10 cellular contexts compared by ENCODE assay signal in the genomic region with DNA sequence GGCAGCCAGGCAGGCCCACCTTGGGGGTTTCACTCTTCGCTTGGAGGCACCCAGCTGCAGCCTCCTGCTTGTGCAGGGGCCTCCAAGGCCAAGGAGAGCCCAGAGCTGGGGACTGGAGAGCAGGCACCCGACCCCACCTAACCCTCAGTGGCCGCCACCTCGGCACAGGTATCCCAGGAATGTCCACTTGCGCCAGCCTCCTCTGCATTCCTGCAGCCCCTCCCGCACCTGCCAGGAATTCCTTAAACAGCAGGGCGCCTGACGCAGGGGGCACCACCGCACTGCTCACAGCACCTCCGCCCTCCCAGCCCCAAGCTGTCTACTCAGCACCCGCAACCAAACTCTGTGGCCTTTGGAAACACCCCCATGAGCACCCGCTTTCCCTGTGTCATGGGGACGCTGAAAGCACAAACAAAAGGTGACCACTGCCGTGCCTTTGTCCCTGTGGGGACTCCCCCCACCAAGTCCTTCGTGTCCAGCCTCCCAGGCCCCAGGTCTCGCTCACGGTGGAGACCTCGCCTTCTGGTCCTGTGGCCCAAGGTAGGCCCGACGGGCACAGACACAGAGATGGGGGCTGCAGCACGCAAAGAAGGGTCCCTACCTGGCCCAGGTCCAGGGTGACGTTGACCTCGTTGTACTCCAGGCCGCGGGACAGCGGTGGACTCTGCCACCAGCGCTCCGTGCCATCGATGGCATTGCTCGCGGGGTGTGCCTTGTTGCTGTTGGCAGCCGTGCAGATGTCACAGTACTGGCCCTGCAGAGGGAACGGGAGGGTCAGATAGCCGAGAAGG. TPM values are rescaled to one million over a fixed set of nuclear protein-coding genes. Genes with fewer than 3 reads are reported as not detected.
A peak's percentile ranks its signal among the peaks of the same experiment; 100 is the strongest.
DNase-seq lines count a peak whose midpoint lies in the region; FAIRE-seq and TF ChIP-seq lines count a peak whose summit lies in the region.
"Had no signal": no experiment of that assay in that cellular context is flagged by ENCODE, and none has a peak within 500 bp of the region (broad histone marks: within the 10 kb centered on the region; RNA-seq: fewer than 3 reads in every experiment).

No MANE protein-coding gene starts in this region.

- H3K4me3 Mint-ChIP-seq in endodermal cell = peak overlapping the region; percentile 17
- H3K4me3 Mint-ChIP-seq: dendritic cell treated with granulocyte-macrophage colony-stimulating factor and Interleukin-4, amounts not matched to agents 40 ng/mL and 50 ng/mL, for 4 days had no signal

- peak; percentile 62 for DNase-seq in HuH-7 (ENCODE audit: low spot score)
- DNase-seq in endodermal cell = peak; percentile 97
- DNase-seq in thyroid gland = peak; percentile 87 to 91
- DNase-seq in NCI-H2029 (lab: John Stamatoyannopoulos, UW) = no peak
- DNase-seq in GM12891 (ENCODE audit: insufficient read length, low spot score) = no peak
- no peak for DNase-seq in stimulated activated CD4-positive, alpha-beta T cell treated with anti-CD3 and anti-CD28 coated beads, Interleukin-4, amount 100 ng/mL, for 1 hour
- no peak for DNase-seq in OCI-M2 (lab: John Stamatoyannopoulos, UW; ENCODE audit: unreplicated experiment)
- DNase-seq: activated gamma-delta T cell had no signal

- intact Hi-C loops in thyroid gland (cut with DNase I) = no loop called here

- H3K9ac ChIP-seq in endodermal cell (ENCODE audit: extremely low read depth, low read length, poor library complexity, severe bottlenecking) = peak overlapping the region; percentile 82
- H3K9ac ChIP-seq in liver (ENCODE audit: low read depth in 1 of 2, low read length in 2 of 2) = no peak overlapping the region

- H3K27me3 ChIP-seq in endodermal cell (ENCODE audit: control insufficient read depth, insufficient read depth, low read length, poor library complexity, severe bottlenecking) = no peaks in the 10 kb centered on the region
- H3K27me3 ChIP-seq in liver (ENCODE audit: control insufficient read depth in 4 of 4, insufficient read depth in 4 of 4, low read length in 3 of 4) = no peaks in the 10 kb centered on the region
- H3K27me3 ChIP-seq in thyroid gland = no peaks in the 10 kb centered on the region

- no peak for TF ChIP-seq RAD21 in liver (IDR thresholded peaks at IDR 0.05)

- H3K27ac ChIP-seq in endodermal cell (ENCODE audit: low read depth, low read length) = peak overlapping the region; percentile 81
- H3K27ac ChIP-seq in liver (ENCODE audit: low read depth in 1 of 2, low read length in 2 of 2) = no peak overlapping the region
- peak overlapping the region; percentile 90 to 97 (median 95) for H3K27ac ChIP-seq in thyroid gland

- H3K36me3 ChIP-seq in endodermal cell (ENCODE audit: control insufficient read depth, insufficient read depth, low read length) = peaks cover 16% of the 10 kb centered on the region
- H3K36me3 ChIP-seq in liver (ENCODE audit: control insufficient read depth in 4 of 4, insufficient read depth in 3 of 4, low read depth in 1 of 4, low read length in 3 of 4) = peaks cover 0 to 2% (median 0%) of the 10 kb centered on the region in 4 donors
- H3K36me3 ChIP-seq in thyroid gland = no peaks in the 10 kb centered on the region

- peaks cover 3% of the 10 kb centered on the region for H3K36me3 Mint-ChIP-seq in endodermal cell (ENCODE audit: low read depth)

- H3K4me1 ChIP-seq in endodermal cell (ENCODE audit: control insufficient read depth, insufficient read depth, low read length) = peaks cover 38% of the 10 kb centered on the region
- H3K4me1 ChIP-seq in liver (ENCODE audit: control insufficient read depth in 4 of 4, insufficient read depth in 4 of 4, low read length in 3 of 4) = peaks cover 43 to 82% (median 60%) of the 10 kb centered on the region in 4 donors
- peaks cover 87 to 90% of the 10 kb centered on the region in 2 donors for H3K4me1 ChIP-seq in thyroid gland

- H3K9me3 Mint-ChIP-seq in endodermal cell = no peaks in the 10 kb centered on the region
- H3K9me3 Mint-ChIP-seq: dendritic cell treated with granulocyte-macrophage colony-stimulating factor and Interleukin-4, amounts not matched to agents 40 ng/mL and 50 ng/mL, for 4 days had no signal

- no peaks in the 10 kb centered on the region for H3K27me3 Mint-ChIP-seq in endodermal cell (ENCODE audit: insufficient read depth)

- no peaks in the 10 kb centered on the region for H3K9me3 ChIP-seq in endodermal cell (ENCODE audit: control insufficient read depth, low read length)
- H3K9me3 ChIP-seq in liver (ENCODE audit: control insufficient read depth in 4 of 4, low read length in 3 of 4) = no peaks in the 10 kb centered on the region
- no peaks in the 10 kb centered on the region for H3K9me3 ChIP-seq in thyroid gland

- no peak overlapping the region for H3K4me3 ChIP-seq in endodermal cell (ENCODE audit: low read length)
- H3K4me3 ChIP-seq in liver (ENCODE audit: low read depth in 1 of 3, low read length in 3 of 3) = no peak overlapping the region
- no peak overlapping the region for H3K4me3 ChIP-seq in thyroid gland (replicated peaks in 1 of 3)

- peaks cover 24% of the 10 kb centered on the region for H3K4me1 Mint-ChIP-seq in endodermal cell

- WGBS in endodermal cell (ENCODE audit: insufficient coverage in 1 of 2, insufficient read length in 1 of 2), 2 experiments = 72 to 76% methylated on average over 16 to 34 of the region's 34 CpGs
- 63% methylated on average over 34 of the region's 34 CpGs for WGBS in liver
- 59 to 63% methylated on average over 19 to 20 of the region's 34 CpGs for WGBS in thyroid gland, 2 donors

- TF ChIP-seq POLR2A in thyroid gland (IDR thresholded peaks at IDR 0.05) (peak in 1 of 2 donors; percentile 39), GM12891 (IDR thresholded peaks at IDR 0.05; ENCODE audit: low read depth, low read length) (no peak)

- no peak for FAIRE-seq in GM12891 (lab: Jason Lieb, UNC)

- H3K27ac Mint-ChIP-seq in endodermal cell = peak overlapping the region; percentile 96
- H3K27ac Mint-ChIP-seq: dendritic cell treated with granulocyte-macrophage colony-stimulating factor and Interleukin-4, amounts not matched to agents 40 ng/mL and 50 ng/mL, for 4 days had no signal

- TF ChIP-seq CTCF in endodermal cell (conservative IDR thresholded peaks at IDR 0.05) (no peak), liver (IDR thresholded peaks at IDR 0.05; ENCODE audit: low read depth, low read length, missing input control) (no peak), thyroid gland (IDR thresholded peaks at IDR 0.05) (no peak)

TF ChIP-seq in liver, 16 proteins besides CTCF, POLR2A, EP300 and RAD21 (continues in another document):
- TF ChIP-seq YY1 (IDR thresholded peaks at IDR 0.05) = no peak
- TF ChIP-seq, protein P1, sequence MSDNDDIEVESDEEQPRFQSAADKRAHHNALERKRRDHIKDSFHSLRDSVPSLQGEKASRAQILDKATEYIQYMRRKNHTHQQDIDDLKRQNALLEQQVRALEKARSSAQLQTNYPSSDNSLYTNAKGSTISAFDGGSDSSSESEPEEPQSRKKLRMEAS (IDR thresholded peaks at IDR 0.05) = no peak
- no peak for TF ChIP-seq HNF4G (IDR thresholded peaks at IDR 0.05)

TF ChIP-seq in GM12891, 5 proteins besides CTCF, POLR2A, EP300 and RAD21:
- TF ChIP-seq TAF1 (IDR thresholded peaks at IDR 0.05; ENCODE audit: low read depth, low read length) (no peak), POLR2AphosphoS5 (IDR thresholded peaks at IDR 0.05; ENCODE audit: low read depth, low read length) (no peak), PAX5 (IDR thresholded peaks at IDR 0.05; ENCODE audit: insufficient read depth, low read length, severe bottlenecking) (no peak), POU2F2 (IDR thresholded peaks at IDR 0.05; ENCODE audit: low read depth, low read length) (no peak), SPI1 (IDR thresholded peaks at IDR 0.05; ENCODE audit: low read depth, low read length) (no peak)
TF ChIP-seq in GM12891: peak in this region for 0.

RNA-seq across cellular contexts. Expression of gene LAMA5, which starts 5.1 kb away (rescaled TPM):
- total RNA-seq in endodermal cell (100 to 1,000 TPM; 315 to 369 TPM), liver (10 to 100 TPM in 1 of 2 donors, 1 to 10 TPM in 1; 3.6 to 40.2 TPM), thyroid gland (100 to 1,000 TPM in 3 of 4 donors, 10 to 100 TPM in 1; 93.9 to 179 (median 117) TPM)
- 95.9 TPM for polyA plus RNA-seq in endodermal cell (2013, experiment 1 of 2)
- polyA plus RNA-seq in endodermal cell (2013, experiment 2 of 2) = 89.1 TPM
- 10 to 100 TPM; 13.4 to 13.9 TPM for polyA plus RNA-seq in liver
- polyA plus RNA-seq in GM12891 (2012; ENCODE audit: low read depth, missing spikeins) = 1.3 TPM

RNA-seq across cellular contexts. Expression of gene RPS21, which starts 24.9 kb away (rescaled TPM):
- total RNA-seq in endodermal cell (1,000 to 10,000 TPM; 1,288 to 1,382 TPM), liver (100 to 1,000 TPM; 378 to 499 TPM), thyroid gland (1,000 to 10,000 TPM; 1,818 to 3,649 (median 2,349) TPM)
- 1,213 TPM for polyA plus RNA-seq in endodermal cell (2013, experiment 1 of 2)
- polyA plus RNA-seq in endodermal cell (2013, experiment 2 of 2) = 1,212 TPM
- polyA plus RNA-seq in liver = 1,000 to 10,000 TPM in 1 of 2 donors, 100 to 1,000 TPM in 1; 278 to 1,588 TPM
- polyA plus RNA-seq in GM12891 (2012; ENCODE audit: low read depth, missing spikeins) = 7,261 TPM

RNA-seq across cellular contexts. Expression of gene CABLES2, which starts 45.1 kb away (rescaled TPM):
- 10 to 100 TPM; 10.4 to 15.6 TPM for total RNA-seq in endodermal cell
- 13.5 TPM for polyA plus RNA-seq in endodermal cell (2013, experiment 1 of 2)
- 13.0 TPM for polyA plus RNA-seq in endodermal cell (2013, experiment 2 of 2)
- total RNA-seq in liver = 1 to 10 TPM; 2.0 to 3.2 TPM
- polyA plus RNA-seq in liver = 1 to 10 TPM in 1 of 2 donors, under 1 TPM in 1; 0.92 to 2.0 TPM
- total RNA-seq in thyroid gland = 1 to 10 TPM; 5.8 to 8.5 (median 7.7) TPM
- polyA plus RNA-seq in GM12891 (2012; ENCODE audit: low read depth, missing spikeins) = 4.9 TPM

RNA-seq across cellular contexts. Expression of gene ADRM1, which starts 59.2 kb away (rescaled TPM):
- total RNA-seq in endodermal cell (100 to 1,000 TPM; 105 to 106 TPM), liver (10 to 100 TPM; 45.3 to 70.9 TPM), thyroid gland (100 to 1,000 TPM in 3 of 4 donors, 10 to 100 TPM in 1; 89.9 to 140 (median 117) TPM)
- 77.9 TPM for polyA plus RNA-seq in endodermal cell (2013, experiment 1 of 2)
- 81.6 TPM for polyA plus RNA-seq in endodermal cell (2013, experiment 2 of 2)
- 10 to 100 TPM; 83.8 to 91.0 TPM for polyA plus RNA-seq in liver
- 68.5 TPM for polyA plus RNA-seq in GM12891 (2012; ENCODE audit: low read depth, missing spikeins)

Comparison
In these comparisons a context has a peak if more than half of its experiments do, and no peak if none do; other contexts are left out.
1. DNase-seq: peak in HuH-7 (single experiment), endodermal cell (single experiment) and thyroid gland (2 of 2); none in NCI-H2029 (single experiment), GM12891 (single experiment), stimulated activated CD4-positive, alpha-beta T cell treated with anti-CD3 and anti-CD28 coated beads, Interleukin-4, amount 100 ng/mL, for 1 hour (single experiment) and OCI-M2 (single experiment).
2. H3K27ac ChIP-seq: peak in endodermal cell (single experiment) and thyroid gland (3 of 3); none in liver (0 of 2).